Comparison of ENCODE assay signal across 9 cellular contexts in the genomic region with DNA sequence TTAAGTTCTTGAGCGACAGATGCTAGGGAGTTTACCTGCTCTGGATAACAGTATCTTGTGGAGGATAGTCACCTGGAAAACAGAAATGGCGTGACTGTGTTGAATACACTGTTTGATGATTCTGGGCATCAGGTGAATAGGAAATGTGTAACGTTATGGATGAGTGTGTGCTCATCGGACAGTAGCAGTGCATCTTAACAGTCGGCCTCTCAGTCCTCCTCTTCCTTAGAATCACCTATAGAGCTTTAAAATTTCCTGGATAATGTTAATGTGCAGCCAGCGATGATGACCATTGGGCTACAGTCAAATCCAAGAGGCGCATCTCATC.
A peak's percentile ranks its signal among the peaks of the same experiment; 100 is the strongest.
DNase-seq lines count a peak whose midpoint lies in the region; ATAC-seq, FAIRE-seq and TF ChIP-seq lines count a peak whose summit lies in the region.
"Had no signal": no experiment of that assay in that cellular context is flagged by ENCODE, and none has a peak within 500 bp of the region (broad histone marks: within the 10 kb centered on the region; RNA-seq: fewer than 3 reads in every experiment).

No MANE protein-coding gene starts in this region.

- peak overlapping the region; percentile 56 for H3K4me3 ChIP-seq in right cardiac atrium (ENCODE audit: low read length)
- H3K4me3 ChIP-seq in keratinocyte (ENCODE audit: control insufficient read depth in 2 of 3, extremely low read depth in 1 of 3, insufficient read depth in 2 of 3, low read depth in 1 of 3, low read length in 3 of 3) = peak overlapping the region; percentile 61 to 98 (median 96)
- peak overlapping the region in 3 of 4 donors; percentile 46 to 60 (median 56) for H3K4me3 ChIP-seq in upper lobe of left lung
- peak overlapping the region in 1 of 2 donors; percentile 38 for H3K4me3 ChIP-seq in foreskin fibroblast (ENCODE audit: low read depth in 1 of 2, low read length in 2 of 2)

- DNase-seq in right cardiac atrium (no peak), Right ventricle myocardium superior (no peak), keratinocyte (ENCODE audit: low read depth, low spot score) (no peak), upper lobe of left lung (no peak), NCI-H2081 (lab: John Stamatoyannopoulos, UW) (no peak), iPS-NIHi11 (ENCODE audit: low spot score) (no peak), foreskin fibroblast (no peak)
- no peak for DNase-seq in activated T-helper 1 cell treated with anti-CD3 and anti-CD28 coated beads, Interleukin-12 subunit alpha, Interleukin-12 subunit beta, Interleukin-2, Interleukin-4 antibody, amounts not matched to agents 30 ng/mL and 10 ng/mL and 1 ng/mL, durations not matched to agents 14 hours and 24 hours and 36 hours (ENCODE audit: low spot score)
- DNase-seq: NCI-H2029 treated with DMSO at 0.1 percent for 48 hours had no signal

- 45% methylated on average over 7 of the region's 7 CpGs for WGBS in right cardiac atrium
- 40 to 43% methylated on average over 7 of the region's 7 CpGs for WGBS in upper lobe of left lung, 2 donors

- H3K27me3 Mint-ChIP-seq in activated T-helper 1 cell treated with anti-CD3 and anti-CD28 coated beads, Interleukin-12 subunit alpha, Interleukin-12 subunit beta, Interleukin-2, Interleukin-4 antibody, amounts not matched to agents 30 ng/mL and 10 ng/mL and 1 ng/mL, durations not matched to agents 14 hours and 24 hours and 36 hours (ENCODE audit: insufficient read depth) = peaks cover 6% of the 10 kb centered on the region

- peak overlapping the region; percentile 82 for H3K27ac Mint-ChIP-seq in activated T-helper 1 cell treated with anti-CD3 and anti-CD28 coated beads, Interleukin-12 subunit alpha, Interleukin-12 subunit beta, Interleukin-2, Interleukin-4 antibody, amounts not matched to agents 30 ng/mL and 10 ng/mL and 1 ng/mL, durations not matched to agents 14 hours and 24 hours and 36 hours

- TF ChIP-seq POLR2A in upper lobe of left lung (IDR thresholded peaks at IDR 0.05) = no peak

- H3K9ac ChIP-seq in keratinocyte (ENCODE audit: control insufficient read depth, extremely low read depth, insufficient read depth, low read length) = peak overlapping the region; percentile 92

- FAIRE-seq in keratinocyte (lab: Jason Lieb, UNC) = peak; percentile 84

- no peak for TF ChIP-seq EP300 in upper lobe of left lung (IDR thresholded peaks at IDR 0.05)

- no peak for TF ChIP-seq CTCF in keratinocyte (optimal IDR thresholded peaks at IDR 0.05 in 1 of 3, IDR thresholded peaks at IDR 0.05 in 1 of 3, conservative IDR thresholded peaks at IDR 0.05 in 1 of 3; ENCODE audit: extremely low read depth in 1 of 3, insufficient read depth in 2 of 3, low read length in 3 of 3)
- TF ChIP-seq CTCF in upper lobe of left lung (IDR thresholded peaks at IDR 0.05) = no peak
- TF ChIP-seq CTCF in foreskin fibroblast (IDR thresholded peaks at IDR 0.05; ENCODE audit: low read depth, low read length) = no peak

- H3K27ac ChIP-seq in right cardiac atrium (ENCODE audit: low read length) (no peak overlapping the region), keratinocyte (ENCODE audit: control insufficient read depth, insufficient read depth, low read length) (peak overlapping the region; percentile 92), upper lobe of left lung (no peak overlapping the region)

- intact Hi-C loops in right cardiac atrium (cut with DNase I) = no loop called here
- intact Hi-C loops in Right ventricle myocardium superior (cut with DNase I) = no loop called here
- intact Hi-C loops in activated T-helper 1 cell treated with anti-CD3 and anti-CD28 coated beads, Interleukin-12 subunit alpha, Interleukin-12 subunit beta, Interleukin-2, Interleukin-4 antibody, amounts not matched to agents 30 ng/mL and 10 ng/mL and 1 ng/mL, durations not matched to agents 14 hours and 24 hours and 36 hours (cut with micrococcal nuclease) = no loop called here

- H3K36me3 Mint-ChIP-seq in activated T-helper 1 cell treated with anti-CD3 and anti-CD28 coated beads, Interleukin-12 subunit alpha, Interleukin-12 subunit beta, Interleukin-2, Interleukin-4 antibody, amounts not matched to agents 30 ng/mL and 10 ng/mL and 1 ng/mL, durations not matched to agents 14 hours and 24 hours and 36 hours (ENCODE audit: low read depth) = peaks cover 8% of the 10 kb centered on the region

- peak overlapping the region; percentile 96 for H3K4me3 Mint-ChIP-seq in activated T-helper 1 cell treated with anti-CD3 and anti-CD28 coated beads, Interleukin-12 subunit alpha, Interleukin-12 subunit beta, Interleukin-2, Interleukin-4 antibody, amounts not matched to agents 30 ng/mL and 10 ng/mL and 1 ng/mL, durations not matched to agents 14 hours and 24 hours and 36 hours

- dilution Hi-C loops in keratinocyte (cut with MboI; ENCODE audit: extremely low pct_ligation_motif_present, low sequenced_read_pairs) = no loop called here

- H3K9me3 ChIP-seq in right cardiac atrium (ENCODE audit: control insufficient read depth, low read length) (no peaks in the 10 kb centered on the region), keratinocyte (ENCODE audit: control insufficient read depth, low read depth, low read length) (no peaks in the 10 kb centered on the region), upper lobe of left lung (no peaks in the 10 kb centered on the region)

- no peaks in the 10 kb centered on the region for H3K27me3 ChIP-seq in right cardiac atrium (ENCODE audit: control insufficient read depth, insufficient read depth)
- no peaks in the 10 kb centered on the region for H3K27me3 ChIP-seq in keratinocyte (ENCODE audit: control insufficient read depth, extremely low read depth, insufficient read depth, low read length)
- H3K27me3 ChIP-seq in upper lobe of left lung = no peaks in the 10 kb centered on the region

- no peaks in the 10 kb centered on the region for H3K36me3 ChIP-seq in keratinocyte (ENCODE audit: control insufficient read depth in 2 of 2, extremely low read depth in 1 of 2, insufficient read depth in 2 of 2, low read length in 2 of 2)
- H3K36me3 ChIP-seq in upper lobe of left lung = no peaks in the 10 kb centered on the region

- H3K4me1 Mint-ChIP-seq in activated T-helper 1 cell treated with anti-CD3 and anti-CD28 coated beads, Interleukin-12 subunit alpha, Interleukin-12 subunit beta, Interleukin-2, Interleukin-4 antibody, amounts not matched to agents 30 ng/mL and 10 ng/mL and 1 ng/mL, durations not matched to agents 14 hours and 24 hours and 36 hours (ENCODE audit: low read depth) = peaks cover 33% of the 10 kb centered on the region

- no peak for ATAC-seq in right cardiac atrium
- no peak for ATAC-seq in Right ventricle myocardium superior (ENCODE audit: poor library complexity)
- ATAC-seq in upper lobe of left lung (ENCODE audit: low FRiP score in 2 of 2) = no peak

- peak overlapping the region; percentile 89 for H3K4me2 ChIP-seq in keratinocyte (ENCODE audit: control insufficient read depth, extremely low read depth, insufficient read depth, low read depth, low read length)

- H4K20me1 ChIP-seq in keratinocyte (ENCODE audit: control insufficient read depth, extremely low read depth, insufficient read depth, low read length) = no peaks in the 10 kb centered on the region

- no peaks in the 10 kb centered on the region for H3K9me1 ChIP-seq in keratinocyte (ENCODE audit: control insufficient read depth, extremely low read depth, insufficient read depth, low read length)

- H3K4me1 ChIP-seq in right cardiac atrium (ENCODE audit: control insufficient read depth, insufficient read depth, low read length) (peaks cover 2% of the 10 kb centered on the region), keratinocyte (ENCODE audit: control insufficient read depth, extremely low read depth, insufficient read depth, low read length) (peaks cover 11% of the 10 kb centered on the region), upper lobe of left lung (peaks cover 0 to 13% (median 4%) of the 10 kb centered on the region in 4 donors)

- peak overlapping the region; percentile 98 for H2AFZ ChIP-seq in keratinocyte (ENCODE audit: control insufficient read depth, low read length)

- H3K9me3 Mint-ChIP-seq in activated T-helper 1 cell treated with anti-CD3 and anti-CD28 coated beads, Interleukin-12 subunit alpha, Interleukin-12 subunit beta, Interleukin-2, Interleukin-4 antibody, amounts not matched to agents 30 ng/mL and 10 ng/mL and 1 ng/mL, durations not matched to agents 14 hours and 24 hours and 36 hours = peaks cover 5% of the 10 kb centered on the region

- peaks cover 6% of the 10 kb centered on the region for H3K79me2 ChIP-seq in keratinocyte (ENCODE audit: control insufficient read depth, insufficient read depth, low read length)
